In genomic region chr2:61905372-61906186, GRCh38 we compare ENCODE assay signal across 8 cellular contexts. TPM values are rescaled to one million over a fixed set of nuclear protein-coding genes. Genes with fewer than 3 reads are reported as not detected.
DNase-seq lines count a peak whose midpoint lies in the region; ATAC-seq and TF ChIP-seq lines count a peak whose summit lies in the region.

COMMD1 (plus strand) TSS chr2:61905674; CDS start chr2:61905679, 5 bp downstream.

- intact Hi-C loops in natural killer cell (cut with micrococcal nuclease) = no loop called here

- H3K36me3 Mint-ChIP-seq in natural killer cell = no peaks in the 10 kb centered on the region

- peaks cover 24 to 25% of the 10 kb centered on the region in 2 donors for H3K4me1 Mint-ChIP-seq in natural killer cell

- peak; percentile 88 for DNase-seq in DMS53 (lab: John Stamatoyannopoulos, UW)
- peak; percentile 31 for DNase-seq in HuH-7.5 (ENCODE audit: low spot score)
- DNase-seq in RPMI7951 (ENCODE audit: low read depth) = peak; percentile 74
- DNase-seq in activated T-helper 1 cell treated with anti-CD3 and anti-CD28 coated beads, Interleukin-2, amount 50 U/mL, for 16 hours (ENCODE audit: low read depth in 1 of 2, low spot score in 1 of 2) = peak; percentile 63 to 67
- DNase-seq in fibroblast of mammary gland (ENCODE audit: low read depth) = peak; percentile 62
- peak; percentile 72 for DNase-seq in natural killer cell
- peak; percentile 81 for DNase-seq in stimulated activated naive CD4-positive, alpha-beta T cell treated with Interleukin-2 at 50 U/mL for 16 hours (lab: John Stamatoyannopoulos, UW)

- no peak for TF ChIP-seq CTCF in fibroblast of mammary gland (conservative IDR thresholded peaks at IDR 0.05; ENCODE audit: control insufficient read depth, insufficient read depth, low read depth, low read length)
- TF ChIP-seq CTCF in natural killer cell (IDR thresholded peaks at IDR 0.05) = no peak

- no peaks in the 10 kb centered on the region for H3K9me3 Mint-ChIP-seq in natural killer cell

- peak; percentile 95 for ATAC-seq in GM21526 (IDR thresholded peaks at IDR 0.05; ENCODE audit: low FRiP score, unreplicated experiment)
- peak; percentile 98 to 99 (median 98) for ATAC-seq in natural killer cell

- peak within 1 kb of the TSS; percentile 88 to 97 for H3K27ac Mint-ChIP-seq in natural killer cell

- peak within 1 kb of the TSS; percentile 97 for H3K4me3 Mint-ChIP-seq in natural killer cell

- no peaks in the 10 kb centered on the region for H3K27me3 Mint-ChIP-seq in natural killer cell (ENCODE audit: low read depth in 2 of 2)

- H3K4me3 ChIP-seq in fibroblast of mammary gland (ENCODE audit: control insufficient read depth, low read depth, low read length) = peak within 1 kb of the TSS; percentile 95

RNA-seq across cellular contexts. Expression of gene COMMD1, which starts in this region (rescaled TPM):
- 78.7 and 100 TPM in 2 replicates for total RNA-seq in RPMI7951 (2014; rRNA removed; shearing (Covaris generic))
- total RNA-seq in natural killer cell = 10 to 100 TPM; 24.3 to 36.7 (median 27.2) TPM

Comparison
In these comparisons a context has a peak if more than half of its experiments do, and no peak if none do; other contexts are left out.
1. Peak in every context shown above with its lines: DNase-seq, ATAC-seq and H3K4me3 ChIP-seq.
2. DNase-seq: peak in every context shown above with its lines; median percentile 88 in DMS53; 81 in stimulated activated naive CD4-positive, alpha-beta T cell treated with Interleukin-2 at 50 U/mL for 16 hours; 74 in RPMI7951; 72 in natural killer cell; 65 in activated T-helper 1 cell treated with anti-CD3 and anti-CD28 coated beads, Interleukin-2, amount 50 U/mL, for 16 hours; 62 in fibroblast of mammary gland; 31 in HuH-7.5.